Comparison of ENCODE assay signal across 2 cellular contexts in genomic region chr20:32050851-32051556, GRCh38.
TF ChIP-seq lines count a peak whose summit lies in the region.

No MANE protein-coding gene starts in this region.

TF ChIP-seq in HepG2, 621 proteins besides CTCF, POLR2A, EP300 and RAD21:
- TF ChIP-seq RFX1 (IDR thresholded peaks at IDR 0.05), result no peak

TF ChIP-seq in SK-N-SH treated with all-trans-retinoic acid at 6 μM for 48 hours, 23 proteins besides CTCF, POLR2A, EP300 and RAD21:
- TF ChIP-seq ESRRG (CRISPR knock-in tag; IDR thresholded peaks at IDR 0.05) (no peak), PATZ1 (CRISPR knock-in tag; IDR thresholded peaks at IDR 0.05; ENCODE audit: borderline replicate concordance) (no peak), ZFP3 (CRISPR knock-in tag; IDR thresholded peaks at IDR 0.05) (no peak), ZC3H10 (CRISPR knock-in tag; IDR thresholded peaks at IDR 0.05) (no peak), POU6F1 (CRISPR knock-in tag; IDR thresholded peaks at IDR 0.05; ENCODE audit: borderline replicate concordance, low read depth) (no peak), PPARA (CRISPR knock-in tag; IDR thresholded peaks at IDR 0.05; ENCODE audit: borderline replicate concordance) (no peak), ZNF70 (CRISPR knock-in tag; IDR thresholded peaks at IDR 0.05) (no peak), ZNF565 (CRISPR knock-in tag; conservative IDR thresholded peaks at IDR 0.05; ENCODE audit: low read depth) (no peak), TSHZ2 (CRISPR knock-in tag; IDR thresholded peaks at IDR 0.05) (no peak), CREB5 (CRISPR knock-in tag; IDR thresholded peaks at IDR 0.05; ENCODE audit: low read depth) (no peak), RARB (CRISPR knock-in tag; IDR thresholded peaks at IDR 0.05) (no peak), OSR1 (CRISPR knock-in tag; IDR thresholded peaks at IDR 0.05) (no peak), ARNTL (CRISPR knock-in tag; IDR thresholded peaks at IDR 0.05; ENCODE audit: borderline replicate concordance, low read depth) (no peak), CSRNP3 (CRISPR knock-in tag; IDR thresholded peaks at IDR 0.05) (no peak), ZFP30 (CRISPR knock-in tag; IDR thresholded peaks at IDR 0.05) (no peak), ISL1 (CRISPR knock-in tag; IDR thresholded peaks at IDR 0.05) (no peak)
